Comparison of ENCODE assay signal across 23 cellular contexts in the genomic region with DNA sequence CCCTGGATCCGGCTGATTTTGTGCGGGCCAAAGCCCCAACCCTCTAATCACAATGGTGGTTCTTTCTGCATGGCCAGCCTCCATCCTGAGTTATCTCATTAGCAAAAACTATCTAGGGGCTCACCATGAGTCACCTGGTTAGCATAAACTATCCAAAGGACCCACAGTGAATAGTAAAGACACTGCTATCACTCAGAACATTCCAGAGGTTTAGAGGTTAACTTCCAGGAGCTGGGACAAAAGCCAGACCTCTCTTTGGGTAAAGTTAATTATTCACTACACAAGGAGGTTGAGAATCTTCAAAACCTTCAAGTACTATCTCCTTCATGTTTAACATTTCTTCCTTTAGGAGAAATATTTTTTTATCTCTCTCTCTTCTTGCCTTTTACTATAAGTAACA. TPM values are rescaled to one million over a fixed set of nuclear protein-coding genes. Genes with fewer than 3 reads are reported as not detected.
DNase-seq lines count a peak whose midpoint lies in the region; TF ChIP-seq lines count a peak whose summit lies in the region.
"Had no signal": no experiment of that assay in that cellular context is flagged by ENCODE, and none has a peak within 500 bp of the region (broad histone marks: within the 10 kb centered on the region; RNA-seq: fewer than 3 reads in every experiment).

No MANE protein-coding gene starts in this region.

- peaks cover 75% of the 10 kb centered on the region for H3K36me3 ChIP-seq in endodermal cell (ENCODE audit: control insufficient read depth, insufficient read depth, low read length)
- no peaks in the 10 kb centered on the region for H3K36me3 ChIP-seq in A673 (ENCODE audit: insufficient read depth, low read length, poor library complexity, severe bottlenecking)
- H3K36me3 ChIP-seq: BLaER1 treated with 17β-estradiol and CSF1 and Interleukin-3, amounts not matched to agents 10 nM and 100 nM; MG63 had no signal

- H3K4me3 Mint-ChIP-seq in endodermal cell, result no peak overlapping the region
- H3K4me3 Mint-ChIP-seq: CD4-positive, alpha-beta memory T cell had no signal

- WGBS in endodermal cell (ENCODE audit: insufficient coverage in 1 of 2, insufficient read length in 1 of 2), 2 experiments, result 90% methylated on average over 2 of the region's 2 CpGs; no CpG with 5 or more reads in 1 of the 2 experiments

- no peak overlapping the region for H3K27ac ChIP-seq in endodermal cell (ENCODE audit: low read depth, low read length)
- H3K27ac ChIP-seq in A673 (ENCODE audit: low read depth, low read length, poor library complexity, severe bottlenecking), result no peak overlapping the region
- no peak overlapping the region for H3K27ac ChIP-seq in substantia nigra (ENCODE audit: low read depth, low read length, poor library complexity, severe bottlenecking)
- H3K27ac ChIP-seq: BLaER1 treated with 17β-estradiol and CSF1 and Interleukin-3, amounts not matched to agents 10 nM and 100 nM had no signal

- CTCF ChIA-PET in A673 (lab: Charles Lee), result no interaction called here

- H3K27me3 ChIP-seq in endodermal cell (ENCODE audit: control insufficient read depth, insufficient read depth, low read length, poor library complexity, severe bottlenecking) (no peaks in the 10 kb centered on the region), A673 (replicated peaks; ENCODE audit: insufficient read depth, low read depth, low read length, poor library complexity) (no peaks in the 10 kb centered on the region)
- H3K27me3 ChIP-seq: BLaER1 treated with 17β-estradiol and CSF1 and Interleukin-3, amounts not matched to agents 10 nM and 100 nM; MG63 had no signal

- peaks cover 46% of the 10 kb centered on the region for H3K9me3 Mint-ChIP-seq in endodermal cell

- TF ChIP-seq CTCF in endodermal cell (conservative IDR thresholded peaks at IDR 0.05), result no peak
- TF ChIP-seq CTCF in A673 (conservative IDR thresholded peaks at IDR 0.05; ENCODE audit: low read depth, low read length), result no peak

- no TSS peak for BruUV-seq in A673 (replicated peaks; lab: Mats Ljungman, UMichigan)

- no peak overlapping the region for H3K9ac ChIP-seq in endodermal cell (ENCODE audit: extremely low read depth, low read length, poor library complexity, severe bottlenecking)
- H3K9ac ChIP-seq: BLaER1 treated with 17β-estradiol and CSF1 and Interleukin-3, amounts not matched to agents 10 nM and 100 nM; SK-N-SH had no signal

- H3K4me1 ChIP-seq in endodermal cell (ENCODE audit: control insufficient read depth, insufficient read depth, low read length), result no peaks in the 10 kb centered on the region
- no peaks in the 10 kb centered on the region for H3K4me1 ChIP-seq in A673 (ENCODE audit: insufficient read depth, low read length, poor library complexity, severe bottlenecking)
- H3K4me1 ChIP-seq: BLaER1 treated with 17β-estradiol and CSF1 and Interleukin-3, amounts not matched to agents 10 nM and 100 nM; Caco-2 had no signal

- POLR2A ChIA-PET in A673 (lab: Charles Lee; ENCODE audit: low non-redundant PET), result no interaction called here

- H3K27me3 Mint-ChIP-seq in endodermal cell (ENCODE audit: insufficient read depth), result no peaks in the 10 kb centered on the region

- DNase-seq in M059J (ENCODE audit: low read depth), result peak; percentile 31
- DNase-seq in endodermal cell, result no peak
- peak; percentile 79 for DNase-seq in kidney tubule cell (ENCODE audit: low spot score)
- no peak for DNase-seq in A673 (ENCODE audit: low spot score)
- no peak for DNase-seq in LoVo (ENCODE audit: low spot score)
- DNase-seq in NCI-H524 (lab: John Stamatoyannopoulos, UW), result no peak
- no peak for DNase-seq in substantia nigra (lab: John Stamatoyannopoulos, UW)
- DNase-seq: Caco-2; CD4-positive, alpha-beta memory T cell; DND-41; Karpas-422; MG63; NCI-H1417; NCI-H1694 treated with DMSO at 0.1 percent for 48 hours; NCI-H2081 treated with DMSO at 0.1 percent for 48 hours; NCI-H2171 treated with DMSO at 0.1 percent for 48 hours; NCI-H446; NCI-H526 treated with DMSO at 0.1 percent for 48 hours; SIG-M5; SK-N-SH had no signal

- H3K27ac Mint-ChIP-seq in endodermal cell, result no peak overlapping the region
- H3K27ac Mint-ChIP-seq: CD4-positive, alpha-beta memory T cell had no signal

- peak overlapping the region; percentile 64 for H3K4me3 ChIP-seq in endodermal cell (ENCODE audit: low read length)
- no peak overlapping the region for H3K4me3 ChIP-seq in A673 (ENCODE audit: low read depth, low read length, poor library complexity, severe bottlenecking)
- H3K4me3 ChIP-seq: BLaER1 treated with 17β-estradiol and CSF1 and Interleukin-3, amounts not matched to agents 10 nM and 100 nM; MG63 had no signal

- H3K4me1 Mint-ChIP-seq in endodermal cell, result no peaks in the 10 kb centered on the region

- peaks cover 84% of the 10 kb centered on the region for H3K36me3 Mint-ChIP-seq in endodermal cell (ENCODE audit: low read depth)

- H3K9me3 ChIP-seq in endodermal cell (ENCODE audit: control insufficient read depth, low read length), result peaks cover 53% of the 10 kb centered on the region
- H3K9me3 ChIP-seq in A673 (ENCODE audit: low read depth, low read length, poor library complexity, severe bottlenecking), result peaks cover 10% of the 10 kb centered on the region

- intact Hi-C loops in A673 (cut with micrococcal nuclease; ENCODE audit: unreplicated experiment), result no loop called here

RNA-seq across cellular contexts. Expression of a gene that starts 18.8 kb away (rescaled TPM):
- 33.6 and 58.5 TPM in 2 replicates for total RNA-seq in M059J (2014; rRNA removed; shearing (Covaris generic))
- total RNA-seq in endodermal cell, result 100 to 1,000 TPM; 101 to 112 TPM
- polyA plus RNA-seq in endodermal cell (2013, experiment 1 of 2), result 81.4 TPM
- polyA plus RNA-seq in endodermal cell (2013, experiment 2 of 2), result 84.3 TPM
- 157 and 164 TPM in 2 replicates for total RNA-seq in A673 (2021)

RNA-seq across cellular contexts. Expression of a gene that starts 31.2 kb away (rescaled TPM):
- total RNA-seq in M059J (2014; rRNA removed; shearing (Covaris generic)), result not detected in 2 replicates
- total RNA-seq in endodermal cell (10 to 100 TPM; 41.6 to 71.9 TPM), A673 (2021) (3.0 and 7.4 TPM in 2 replicates)
- polyA plus RNA-seq in endodermal cell (2013, experiment 1 of 2), result 19.4 TPM
- 18.3 TPM for polyA plus RNA-seq in endodermal cell (2013, experiment 2 of 2)
- total RNA-seq: CD4-positive, alpha-beta memory T cell; G401; H4 had no signal
- polyA plus RNA-seq: CD4-positive, alpha-beta memory T cell had no signal

Comparison
In these comparisons a context has a peak if more than half of its experiments do, and no peak if none do; other contexts are left out.
1. DNase-seq: peak in M059J (single experiment) and kidney tubule cell (single experiment); none in endodermal cell (single experiment), A673 (single experiment), LoVo (single experiment), NCI-H524 (0 of 2) and substantia nigra (0 of 49).